ENCODE assay signal across 19 cellular contexts in genomic region chr18:22637787-22638186, GRCh38.
DNase-seq lines count a peak whose midpoint lies in the region; ATAC-seq, FAIRE-seq and TF ChIP-seq lines count a peak whose summit lies in the region.
"Had no signal": no experiment of that assay in that cellular context is flagged by ENCODE, and none has a peak within 500 bp of the region (broad histone marks: within the 10 kb centered on the region; RNA-seq: fewer than 3 reads in every experiment).

No MANE protein-coding gene starts in this region.

- H4K20me1 ChIP-seq in IMR-90 (ENCODE audit: insufficient read depth, low read length) (no peaks in the 10 kb centered on the region), HepG2 (ENCODE audit: insufficient read depth, low read length) (no peaks in the 10 kb centered on the region)

- no peak overlapping the region for H3K56ac ChIP-seq in IMR-90 (ENCODE audit: extremely low read depth, insufficient read depth, low read length)

- peak overlapping the region; percentile 80 for H3K4ac ChIP-seq in IMR-90 (ENCODE audit: low read depth, low read length)

- H2AFZ ChIP-seq in IMR-90 (replicated peaks; ENCODE audit: low read length, poor library complexity) (no peak overlapping the region), HepG2 (ENCODE audit: low read length) (no peak overlapping the region)

- peak overlapping the region; percentile 82; the same call in 2 of the 3 replicates for H2BK15ac ChIP-seq in IMR-90 (ENCODE audit: low read depth, low read length)

- no peak for FAIRE-seq in HepG2 (lab: Jason Lieb, UNC)
- FAIRE-seq: kidney had no signal

- peaks cover 10% of the 10 kb centered on the region for H3K4me1 ChIP-seq in IMR-90 (ENCODE audit: control insufficient read depth, insufficient read depth, low read length)
- peaks cover 25% of the 10 kb centered on the region for H3K4me1 ChIP-seq in HepG2 (ENCODE audit: insufficient read depth, low read length)
- H3K4me1 ChIP-seq: gastroesophageal sphincter, psoas muscle had no signal

- H3K79me2 ChIP-seq in HepG2 (ENCODE audit: insufficient read depth, low read length): no peaks in the 10 kb centered on the region

- 0 out of 2 replicates have a peak overlapping the region, but pooled peaks have one; percentile 23 for H3K27ac ChIP-seq in IMR-90 (ENCODE audit: insufficient read depth, low read length)
- H3K27ac ChIP-seq in HepG2 (ENCODE audit: extremely low read length, insufficient read depth, low read length): no peak overlapping the region
- H3K27ac ChIP-seq: dorsolateral prefrontal cortex, gastroesophageal sphincter, psoas muscle had no signal

- CTCF ChIA-PET in IMR-90 (lab: Yijun Ruan, JAX): no interaction called here
- CTCF ChIA-PET in HepG2 (lab: Yijun Ruan, JAX; ENCODE audit: low intra/inter-chr PET ratio, low total read pairs): no interaction called here

- H2BK5ac ChIP-seq in IMR-90 (ENCODE audit: low read depth, low read length, poor library complexity, severe bottlenecking): peak overlapping the region; percentile 85

- no peaks in the 10 kb centered on the region for H3K27me3 ChIP-seq in IMR-90 (ENCODE audit: control insufficient read depth, insufficient read depth, low read length)
- H3K27me3 ChIP-seq in HepG2 (ENCODE audit: control insufficient read depth in 1 of 2, insufficient read depth in 2 of 2, low read length in 2 of 2): no peaks in the 10 kb centered on the region
- H3K27me3 ChIP-seq: gastroesophageal sphincter had no signal

- H4K91ac ChIP-seq in IMR-90 (ENCODE audit: insufficient read depth, low read depth, low read length): peak overlapping the region; percentile 81

- no peak overlapping the region for H3K23ac ChIP-seq in IMR-90 (ENCODE audit: low read depth, low read length)

- dilution Hi-C loops in IMR-90 (cut with HindIII; ENCODE audit: low sequenced_read_pairs, unreplicated experiment): no loop called here

- ATAC-seq in IMR-90 (ENCODE audit: low read depth): peak; percentile 58
- peak; percentile 71 for ATAC-seq in HepG2
- no peak for ATAC-seq in GM19397 (IDR thresholded peaks at IDR 0.05; ENCODE audit: unreplicated experiment)
- ATAC-seq in HG02642 (IDR thresholded peaks at IDR 0.05; ENCODE audit: poor library complexity, unreplicated experiment): no peak
- ATAC-seq: gastroesophageal sphincter, psoas muscle, T-cell had no signal

- no CpG with 5 or more reads among the region's 1 CpG for WGBS in IMR-90 (ENCODE audit: extremely low coverage in 2 of 2, insufficient read length in 1 of 2), 2 experiments
- WGBS in HepG2 (ENCODE audit: low lambda C conversion rate): 0% methylated on average over 1 of the region's 1 CpG

- H3K14ac ChIP-seq in IMR-90 (replicated peaks; ENCODE audit: low read depth, low read length): peak overlapping the region; percentile 63; the same call in 1 of the 2 replicates

- TF ChIP-seq CTCF in AG09309 (IDR thresholded peaks at IDR 0.05; ENCODE audit: control insufficient read depth, insufficient read depth, low read depth, low read length, missing control alignments) (no peak), IMR-90 (conservative IDR thresholded peaks at IDR 0.05; ENCODE audit: low read depth, low read length) (no peak), cardiac fibroblast (IDR thresholded peaks at IDR 0.05; ENCODE audit: low read depth, low read length) (no peak), HepG2 (CRISPR knock-in tag; IDR thresholded peaks at IDR 0.05) (no peak)

- H3K36me3 ChIP-seq in IMR-90 (ENCODE audit: control insufficient read depth, insufficient read depth, low read length) (no peaks in the 10 kb centered on the region), HepG2 (replicated peaks in 1 of 2; ENCODE audit: control insufficient read depth in 1 of 2, insufficient read depth in 2 of 2, low read length in 2 of 2) (no peaks in the 10 kb centered on the region)
- H3K36me3 ChIP-seq: gastroesophageal sphincter had no signal

- H3K9me3 ChIP-seq in IMR-90 (ENCODE audit: control insufficient read depth, insufficient read depth, low read length) (no peaks in the 10 kb centered on the region; the same call in 1 of the 2 replicates), HepG2 (ENCODE audit: low read length) (no peaks in the 10 kb centered on the region)
- H3K9me3 ChIP-seq: psoas muscle had no signal

- POLR2A ChIA-PET in IMR-90 (lab: Charles Lee; ENCODE audit: unreplicated experiment): no interaction called here
- POLR2A ChIA-PET in HepG2 (lab: Yijun Ruan, JAX): no interaction called here

- peak overlapping the region; percentile 79 for H2BK20ac ChIP-seq in IMR-90 (ENCODE audit: low read depth, low read length)

- H2AK9ac ChIP-seq in IMR-90 (replicated peaks; ENCODE audit: low read depth, low read length, poor library complexity): no peak overlapping the region

- TF ChIP-seq POLR2A in IMR-90 (IDR thresholded peaks at IDR 0.05; ENCODE audit: low read depth, low read length) (no peak), HepG2 (IDR thresholded peaks at IDR 0.05; ENCODE audit: insufficient read depth in 1 of 2, low read depth in 2 of 2, low read length in 2 of 2) (no peak)

- H2AK5ac ChIP-seq in IMR-90 (ENCODE audit: low read depth, low read length): peak overlapping the region; percentile 76

- H3K9me1 ChIP-seq in IMR-90 (ENCODE audit: insufficient read depth, low read length): peaks cover 5% of the 10 kb centered on the region; the same call in 1 of the 2 replicates

- TF ChIP-seq EP300 in HepG2 (IDR thresholded peaks at IDR 0.05; ENCODE audit: low read depth in 2 of 2, low read length in 2 of 2): no peak
- no peak for TF ChIP-seq EP300 in HepG2 (CRISPR knock-in tag; IDR thresholded peaks at IDR 0.05; ENCODE audit: borderline replicate concordance)

- H3K9ac ChIP-seq in IMR-90 (ENCODE audit: low read depth, low read length): no peak overlapping the region
- H3K9ac ChIP-seq in HepG2 (ENCODE audit: insufficient read depth, low read depth, low read length): no peak overlapping the region

- peak overlapping the region; percentile 53; the same call in 1 of the 2 replicates for H3K18ac ChIP-seq in IMR-90 (ENCODE audit: low read depth, low read length)

- BruUV-seq in IMR-90 (replicated peaks; lab: Mats Ljungman, UMichigan) (no TSS peak), HepG2 (replicated peaks; lab: Mats Ljungman, UMichigan) (no TSS peak)

- no peak for TF ChIP-seq RAD21 in IMR-90 (IDR thresholded peaks at IDR 0.05; ENCODE audit: low read length)
- TF ChIP-seq RAD21 in HepG2 (CRISPR knock-in tag; IDR thresholded peaks at IDR 0.05): no peak

- H3K79me1 ChIP-seq in IMR-90 (ENCODE audit: low read depth in 1 of 2, low read length in 2 of 2): no peaks in the 10 kb centered on the region

- peak overlapping the region in 1 of 2 experiments; percentile 76; a peak in 2 of 4 replicates for H4K8ac ChIP-seq in IMR-90 (ENCODE audit: low read depth in 2 of 2, low read length in 2 of 2)

- no peak overlapping the region for H3K4me2 ChIP-seq in IMR-90 (ENCODE audit: low read depth, low read length)
- H3K4me2 ChIP-seq in HepG2 (ENCODE audit: low read depth, low read length): no peak overlapping the region

- peak; percentile 79 for DNase-seq in AG09309 (ENCODE audit: low read depth)
- DNase-seq in IMR-90: peak; percentile 89
- DNase-seq in cardiac fibroblast (ENCODE audit: low read depth in 2 of 2): peak; percentile 80 to 92
- DNase-seq in HepG2 (ENCODE audit: low spot score): peak; percentile 42
- no peak for DNase-seq in OCI-M1 (lab: John Stamatoyannopoulos, UW)
- DNase-seq in NCI-H82 (lab: John Stamatoyannopoulos, UW): no peak
- DNase-seq: activated CD4-positive, CD25-positive, alpha-beta regulatory T cell treated with anti-CD3 and anti-CD28 coated beads, Interleukin-2, amount 50 U/mL, for 72 hours; activated naive CD8-positive, alpha-beta T cell treated with anti-CD3 and anti-CD28 coated beads, Interleukin-2, amount 10 ng/mL, durations not matched to agents 7 days and 5 days; C1 segment of cervical spinal cord; dorsolateral prefrontal cortex; kidney; NCI-H1105 treated with DMSO at 0.1 percent for 48 hours; psoas muscle; stimulated activated CD4-positive, alpha-beta T cell treated with anti-CD3 and anti-CD28 coated beads, Interleukin-1b, Interleukin-23, amount 100 ng/mL, for 48 hours; stimulated activated CD8-positive, alpha-beta memory T cell treated with anti-CD3 and anti-CD28 coated beads, Interleukin-4, amount 100 ng/mL, for 48 hours; T-cell had no signal

- intact Hi-C loops in IMR-90 (cut with micrococcal nuclease) (loop anchor here (2.0 kb wide), 1 partner anchor 37 kb away; no protein-coding TSS in a partner anchor), HepG2 (cut with micrococcal nuclease; ENCODE audit: unreplicated experiment) (loop anchor here (1.0 kb wide), 1 partner anchor 31 kb away; no protein-coding TSS in a partner anchor)

- in situ Hi-C loops in IMR-90 (cut with MboI; ENCODE audit: low sequenced_read_pairs) (no loop called here), HepG2 (cut with HindIII; ENCODE audit: extremely low pct_ligation_motif_present, low pct_unique_long_range_greater_than_20kb) (no loop called here)

- H3K4me3 ChIP-seq in AG09309 (ENCODE audit: control insufficient read depth, low read depth, low read length) (no peak overlapping the region), IMR-90 (ENCODE audit: insufficient read depth, low read depth, low read length) (no peak overlapping the region), cardiac fibroblast (replicated peaks in 1 of 2; ENCODE audit: low read depth in 2 of 2, low read length in 2 of 2) (no peak overlapping the region), HepG2 (replicated peaks in 1 of 3; ENCODE audit: insufficient read depth in 1 of 3, low read depth in 2 of 3, low read length in 3 of 3) (no peak overlapping the region)
- H3K4me3 ChIP-seq: dorsolateral prefrontal cortex, gastroesophageal sphincter, psoas muscle had no signal

- peak overlapping the region; percentile 85 for H2BK120ac ChIP-seq in IMR-90 (ENCODE audit: low read depth, low read length)

- H4K5ac ChIP-seq in IMR-90 (ENCODE audit: low read depth, low read length): peak overlapping the region; percentile 6; the same call in 1 of the 2 replicates

TF ChIP-seq in IMR-90, 13 proteins besides CTCF, POLR2A, EP300 and RAD21 (continues in another document):
- peak; percentile 77; the same call in 1 of the 2 replicates for TF ChIP-seq FOS (IDR thresholded peaks at IDR 0.05; ENCODE audit: low read depth, low read length)
- TF ChIP-seq BHLHE40 (IDR thresholded peaks at IDR 0.05; ENCODE audit: low read depth, low read length): no peak
- no peak for TF ChIP-seq RFX5 (IDR thresholded peaks at IDR 0.05; ENCODE audit: low read depth, low read length)
- TF ChIP-seq CEBPB (IDR thresholded peaks at IDR 0.05; ENCODE audit: low read depth, low read length): peak; percentile 70

TF ChIP-seq in HepG2, 621 proteins besides CTCF, POLR2A, EP300 and RAD21:
- TF ChIP-seq MIER3 (CRISPR knock-in tag; IDR thresholded peaks at IDR 0.05; ENCODE audit: borderline replicate concordance): no peak
- no peak for TF ChIP-seq ZNF484 (CRISPR knock-in tag; IDR thresholded peaks at IDR 0.05; ENCODE audit: borderline replicate concordance, low read depth)
- TF ChIP-seq FOSL2 (CRISPR knock-in tag; IDR thresholded peaks at IDR 0.05): peak; percentile 76
- no peak for TF ChIP-seq ZNF703 (CRISPR knock-in tag; IDR thresholded peaks at IDR 0.05; ENCODE audit: borderline replicate concordance)
- no peak for TF ChIP-seq CAMTA2 (CRISPR knock-in tag; IDR thresholded peaks at IDR 0.05; ENCODE audit: borderline replicate concordance)

Comparison
In these comparisons a context has a peak if more than half of its experiments do, and no peak if none do; other contexts are left out.
1. DNase-seq: peak in AG09309 (single experiment), IMR-90 (single experiment), cardiac fibroblast (2 of 2) and HepG2 (single experiment); none in OCI-M1 (single experiment) and NCI-H82 (single experiment).
2. ATAC-seq: peak in IMR-90 (single experiment) and HepG2 (single experiment); none in GM19397 (single experiment) and HG02642 (single experiment).